Comparison of ENCODE assay signal across 17 cellular contexts in the genomic region with DNA sequence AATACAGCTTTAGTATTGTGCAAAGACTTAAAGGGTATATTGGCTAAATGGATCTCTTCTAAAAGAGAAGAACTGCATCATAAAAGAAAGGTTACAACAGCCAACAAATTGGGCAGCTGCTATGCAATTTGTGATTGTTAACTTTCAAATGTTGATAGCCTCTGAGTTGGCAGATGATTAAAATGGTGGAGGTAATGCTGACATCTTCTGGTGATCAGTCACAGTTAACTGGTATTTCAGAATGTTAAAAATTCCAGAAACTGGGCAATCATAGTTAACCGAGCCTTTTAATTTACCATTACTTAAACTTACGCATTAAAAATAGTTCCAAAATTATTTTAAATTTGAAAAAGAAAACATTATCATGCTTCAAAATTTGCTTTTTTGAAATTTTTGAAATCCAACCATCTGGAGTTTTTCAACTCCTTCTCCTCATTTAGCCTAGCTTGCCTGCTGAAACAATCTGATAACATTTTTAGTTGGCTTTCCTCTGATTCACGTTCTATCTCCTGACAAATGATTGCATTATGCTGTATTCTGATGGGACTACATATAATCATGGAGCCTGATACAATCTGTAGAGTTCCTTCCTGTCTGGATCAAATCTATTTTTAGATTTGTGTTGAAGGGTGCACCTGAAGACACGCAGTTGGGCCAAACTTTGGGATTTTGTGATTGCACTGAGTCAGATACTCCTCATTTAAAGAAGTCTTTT.
DNase-seq lines count a peak whose midpoint lies in the region; TF ChIP-seq lines count a peak whose summit lies in the region.
"Had no signal": no experiment of that assay in that cellular context is flagged by ENCODE, and none has a peak within 500 bp of the region (broad histone marks: within the 10 kb centered on the region; RNA-seq: fewer than 3 reads in every experiment).

No MANE protein-coding gene starts in this region.

- POLR2A ChIA-PET in BJ (lab: Charles Lee): no interaction called here

- no peaks in the 10 kb centered on the region for H3K9me3 Mint-ChIP-seq in nephron

- 0 out of 2 replicates have a peak, but pooled peaks have one; percentile 16 for TF ChIP-seq CTCF in BJ (IDR thresholded peaks at IDR 0.05; ENCODE audit: insufficient read depth, low read depth, low read length)
- peak in 53 of 56 donors; percentile 15 to 74 (median 50) for TF ChIP-seq CTCF in dorsolateral prefrontal cortex (IDR thresholded peaks at IDR 0.05 in 54 of 56, conservative IDR thresholded peaks at IDR 0.05 in 2 of 56; ENCODE audit: low read depth in 1 of 56, partially characterized antibody in 56 of 56)
- TF ChIP-seq CTCF in nephron (IDR thresholded peaks at IDR 0.05; ENCODE audit: unreplicated experiment in 3 of 3): peak in 2 of 3 experiments; percentile 11 to 15

- DNase-seq in BJ (ENCODE audit: low read depth) (no peak), NCI-H1930 (lab: John Stamatoyannopoulos, UW) (peak; percentile 4 to 62), dorsolateral prefrontal cortex (no peak), NCI-H1694 (lab: John Stamatoyannopoulos, UW) (no peak), DMS114 treated with DMSO at 0.1 percent for 48 hours (lab: John Stamatoyannopoulos, UW; ENCODE audit: unreplicated experiment) (no peak), hepatic stellate cell (ENCODE audit: low spot score) (no peak)
- DNase-seq: activated CD4-positive, alpha-beta T cell treated with anti-CD3 and anti-CD28 coated beads, Interleukin-2, amount 50 U/mL, for 48 hours; activated T-cell treated with anti-CD3 and anti-CD28 coated beads, Interleukin-2, amount 50 U/mL, for 48 hours; CD8-positive, alpha-beta T cell; heart right ventricle; SJCRH30; spleen; uterus had no signal

- H3K36me3 Mint-ChIP-seq in nephron (ENCODE audit: low read depth): no peaks in the 10 kb centered on the region
- H3K36me3 Mint-ChIP-seq: CD8-positive, alpha-beta T cell had no signal

- intact Hi-C loops in dorsolateral prefrontal cortex (cut with DNase I): loop anchor here (5.0 kb wide), 1 partner anchor 256 kb away; no protein-coding TSS in a partner anchor

- H3K27me3 ChIP-seq in BJ (ENCODE audit: control insufficient read depth, insufficient read depth, low read length): no peaks in the 10 kb centered on the region
- H3K27me3 ChIP-seq in dorsolateral prefrontal cortex: no peaks in the 10 kb centered on the region
- H3K27me3 ChIP-seq: heart right ventricle, SJCRH30, spleen, uterus had no signal

- H3K4me3 Mint-ChIP-seq in nephron: no peak overlapping the region
- H3K4me3 Mint-ChIP-seq: CD8-positive, alpha-beta T cell; central memory CD8-positive, alpha-beta T cell; stimulated activated naive CD8-positive, alpha-beta T cell treated with anti-CD3 and anti-CD28 coated beads, Interleukin-15, Interleukin-2, amounts not matched to agents 100 ng/mL and 50 ng/mL, for 24 hours had no signal

- CTCF ChIA-PET in BJ (lab: Yijun Ruan, JAX): interaction anchor here (0.6 to 2.0 kb wide), 8 partner anchors 44 to 322 kb away, joined by 3 to 11 read pairs (median 4); partner anchors contain the start of gene PDZRN3

- no peaks in the 10 kb centered on the region for H3K27me3 Mint-ChIP-seq in nephron (ENCODE audit: low read depth)
- H3K27me3 Mint-ChIP-seq: central memory CD8-positive, alpha-beta T cell; stimulated activated naive CD8-positive, alpha-beta T cell treated with anti-CD3 and anti-CD28 coated beads, Interleukin-15, Interleukin-2, amounts not matched to agents 100 ng/mL and 50 ng/mL, for 24 hours had no signal

- no peak overlapping the region for H3K4me3 ChIP-seq in BJ (ENCODE audit: low read depth, low read length)
- no peak overlapping the region for H3K4me3 ChIP-seq in dorsolateral prefrontal cortex
- H3K4me3 ChIP-seq: heart right ventricle, SJCRH30, spleen, uterus had no signal

- peak overlapping the region in 8 of 59 donors; percentile 5 to 36 (median 12) for H3K27ac ChIP-seq in dorsolateral prefrontal cortex
- H3K27ac ChIP-seq: parathyroid adenoma, SJCRH30, spleen had no signal

- no peaks in the 10 kb centered on the region for H3K36me3 ChIP-seq in BJ (ENCODE audit: control insufficient read depth, insufficient read depth, low read length)
- H3K36me3 ChIP-seq: heart right ventricle, SJCRH30, spleen, uterus had no signal

- peaks cover 48% of the 10 kb centered on the region for H3K4me1 Mint-ChIP-seq in nephron
- H3K4me1 Mint-ChIP-seq: central memory CD8-positive, alpha-beta T cell had no signal

- peak overlapping the region in 1 of 3 experiments; percentile 72 for H3K27ac Mint-ChIP-seq in nephron
- H3K27ac Mint-ChIP-seq: CD8-positive, alpha-beta T cell; stimulated activated naive CD8-positive, alpha-beta T cell treated with anti-CD3 and anti-CD28 coated beads, Interleukin-15, Interleukin-2, amounts not matched to agents 100 ng/mL and 50 ng/mL, for 24 hours had no signal

Comparison
In these comparisons a context has a peak if more than half of its experiments do, and no peak if none do; other contexts are left out.
1. DNase-seq: peak in NCI-H1930 (2 of 2); none in BJ (single experiment), dorsolateral prefrontal cortex (0 of 10), NCI-H1694 (single experiment), DMS114 treated with DMSO at 0.1 percent for 48 hours (single experiment) and hepatic stellate cell (single experiment).
2. Peak in every context shown above with its lines, with median percentiles within 50 percentile points of each other: CTCF ChIP-seq.